ENCODE assay signal across 15 cellular contexts in genomic region chr10:119216137-119216536, GRCh38. TPM values are rescaled to one million over a fixed set of nuclear protein-coding genes. Genes with fewer than 3 reads are reported as not detected.
A peak's percentile ranks its signal among the peaks of the same experiment; 100 is the strongest.
DNase-seq lines count a peak whose midpoint lies in the region; ATAC-seq and TF ChIP-seq lines count a peak whose summit lies in the region.
"Had no signal": no experiment of that assay in that cellular context is flagged by ENCODE, and none has a peak within 500 bp of the region (broad histone marks: within the 10 kb centered on the region; RNA-seq: fewer than 3 reads in every experiment).

No MANE protein-coding gene starts in this region.

- ATAC-seq in HG02870 (IDR thresholded peaks at IDR 0.05; ENCODE audit: unreplicated experiment), result no peak
- no peak for ATAC-seq in omental fat pad (ENCODE audit: low FRiP score)
- no peak for ATAC-seq in right cardiac atrium

- H3K27me3 ChIP-seq in testis, result no peaks in the 10 kb centered on the region
- H3K27me3 ChIP-seq in right cardiac atrium (ENCODE audit: control insufficient read depth, insufficient read depth), result no peaks in the 10 kb centered on the region
- H3K27me3 ChIP-seq: Peyer's patch had no signal

- H3K36me3 ChIP-seq in mesodermal cell (ENCODE audit: control insufficient read depth, insufficient read depth, low read length), result no peaks in the 10 kb centered on the region
- no peaks in the 10 kb centered on the region for H3K36me3 ChIP-seq in testis (ENCODE audit: low read depth, missing control alignments)
- H3K36me3 ChIP-seq: Peyer's patch had no signal

- no peak overlapping the region for H3K27ac Mint-ChIP-seq in activated CD4-positive, alpha-beta T cell treated with anti-CD3 and anti-CD28 coated beads, Interleukin-2, amount 10 ng/mL, durations not matched to agents 24 days and 14 days
- H3K27ac Mint-ChIP-seq: CD14-positive monocyte had no signal

- H3K9me3 Mint-ChIP-seq in activated CD4-positive, alpha-beta T cell treated with anti-CD3 and anti-CD28 coated beads, Interleukin-2, amount 10 ng/mL, durations not matched to agents 24 days and 14 days, result no peaks in the 10 kb centered on the region

- H3K4me1 Mint-ChIP-seq in activated CD4-positive, alpha-beta T cell treated with anti-CD3 and anti-CD28 coated beads, Interleukin-2, amount 10 ng/mL, durations not matched to agents 24 days and 14 days, result peaks cover 50% of the 10 kb centered on the region

- whole genome bisulfite sequencing in mesodermal cell (ENCODE audit: insufficient coverage in 2 of 2), 2 experiments, result 94 to 96% methylated on average over 6 of the region's 6 CpGs
- WGBS in testis, 2 donors, result 70 to 77% methylated on average over 6 of the region's 6 CpGs
- 77% methylated on average over 6 of the region's 6 CpGs for WGBS in right cardiac atrium

- no peaks in the 10 kb centered on the region for H3K27me3 Mint-ChIP-seq in activated CD4-positive, alpha-beta T cell treated with anti-CD3 and anti-CD28 coated beads, Interleukin-2, amount 10 ng/mL, durations not matched to agents 24 days and 14 days

- no peak for TF ChIP-seq POLR2A in testis (IDR thresholded peaks at IDR 0.05)

- no peak overlapping the region for H3K4me3 Mint-ChIP-seq in activated CD4-positive, alpha-beta T cell treated with anti-CD3 and anti-CD28 coated beads, Interleukin-2, amount 10 ng/mL, durations not matched to agents 24 days and 14 days
- H3K4me3 Mint-ChIP-seq: CD14-positive monocyte had no signal

- intact Hi-C loops in activated CD4-positive, alpha-beta T cell treated with anti-CD3 and anti-CD28 coated beads, Interleukin-2, amount 10 ng/mL, durations not matched to agents 24 days and 14 days (cut with micrococcal nuclease), result no loop called here
- intact Hi-C loops in testis (cut with DNase I; ENCODE audit: low total_unique reads), result no loop called here
- intact Hi-C loops in right cardiac atrium (cut with DNase I), result no loop called here

- H3K27ac ChIP-seq in mesodermal cell (ENCODE audit: low read depth, low read length, severe bottlenecking) (peak overlapping the region; percentile 10), testis (peak overlapping the region in 1 of 2 donors; percentile 32), right cardiac atrium (ENCODE audit: low read length) (no peak overlapping the region)

- H3K4me3 ChIP-seq in mesodermal cell (ENCODE audit: extremely low read depth, insufficient read depth, low read length, poor library complexity, severe bottlenecking) (no peak overlapping the region), testis (no peak overlapping the region), right cardiac atrium (ENCODE audit: low read length) (no peak overlapping the region)
- H3K4me3 ChIP-seq: Peyer's patch had no signal

- peak; percentile 51 for DNase-seq in activated CD4-positive, alpha-beta T cell treated with anti-CD3 and anti-CD28 coated beads, Interleukin-2, amount 10 ng/mL, durations not matched to agents 24 days and 14 days
- DNase-seq in activated CD4-positive, alpha-beta T cell treated with anti-CD3 and anti-CD28 coated beads for 48 hours, result no peak
- peak; percentile 49 for DNase-seq in amniotic epithelial cell (ENCODE audit: low read depth)
- peak; percentile 78 for DNase-seq in testis
- no peak for DNase-seq in omental fat pad (ENCODE audit: low spot score)
- no peak for DNase-seq in right cardiac atrium
- DNase-seq: 8988T, GDM1, GOT3, NCI-H1694 treated with DMSO at 0.1 percent for 48 hours, Peyer's patch, SHP77 had no signal

- TF ChIP-seq CTCF in testis (IDR thresholded peaks at IDR 0.05) (no peak), omental fat pad (IDR thresholded peaks at IDR 0.05) (no peak)

- H3K9me3 ChIP-seq in mesodermal cell (ENCODE audit: control insufficient read depth, low read length) (no peaks in the 10 kb centered on the region), testis (no peaks in the 10 kb centered on the region), right cardiac atrium (ENCODE audit: control insufficient read depth, low read length) (no peaks in the 10 kb centered on the region)
- H3K9me3 ChIP-seq: Peyer's patch had no signal

- H3K4me1 ChIP-seq in mesodermal cell (ENCODE audit: control insufficient read depth, insufficient read depth, low read length, poor library complexity, severe bottlenecking), result peaks cover 28% of the 10 kb centered on the region
- peaks cover 5% of the 10 kb centered on the region for H3K4me1 ChIP-seq in testis
- H3K4me1 ChIP-seq in right cardiac atrium (ENCODE audit: control insufficient read depth, insufficient read depth, low read length), result peaks cover 21% of the 10 kb centered on the region

- H3K36me3 Mint-ChIP-seq in activated CD4-positive, alpha-beta T cell treated with anti-CD3 and anti-CD28 coated beads, Interleukin-2, amount 10 ng/mL, durations not matched to agents 24 days and 14 days (ENCODE audit: low read depth), result peaks cover 11% of the 10 kb centered on the region

RNA-seq across cellular contexts. Expression of gene GRK5, which starts 8.8 kb away (rescaled TPM):
- total RNA-seq in activated CD4-positive, alpha-beta T cell treated with anti-CD3 and anti-CD28 coated beads, Interleukin-2, amount 10 ng/mL, durations not matched to agents 24 days and 14 days, result 25.6 and 27.3 TPM in 2 replicates
- 23.7 TPM for polyA plus RNA-seq in mesodermal cell (2013, experiment 1 of 2)
- polyA plus RNA-seq in mesodermal cell (2013, experiment 2 of 2), result 20.1 TPM
- total RNA-seq in testis (1 to 10 TPM; 4.5 to 5.5 TPM), omental fat pad (10 to 100 TPM; 15.9 to 53.8 (median 18.4) TPM), right cardiac atrium (10 to 100 TPM; 45.2 to 89.9 (median 60.7) TPM)
- polyA plus RNA-seq in testis (ENCODE audit: insufficient read depth, low read depth, low replicate concordance) (10.3 TPM), right cardiac atrium (31.3 TPM)

RNA-seq across cellular contexts. Expression of gene PRDX3, which starts 37.5 kb away (rescaled TPM):
- total RNA-seq in activated CD4-positive, alpha-beta T cell treated with anti-CD3 and anti-CD28 coated beads, Interleukin-2, amount 10 ng/mL, durations not matched to agents 24 days and 14 days, result 179 and 180 TPM in 2 replicates
- 239 TPM for polyA plus RNA-seq in mesodermal cell (2013, experiment 1 of 2)
- polyA plus RNA-seq in mesodermal cell (2013, experiment 2 of 2), result 238 TPM
- total RNA-seq in testis (100 to 1,000 TPM in 1 of 2 donors, 10 to 100 TPM in 1; 71.7 to 118 TPM), omental fat pad (100 to 1,000 TPM; 125 to 201 (median 156) TPM), right cardiac atrium (100 to 1,000 TPM; 163 to 198 (median 190) TPM)
- polyA plus RNA-seq in testis (ENCODE audit: insufficient read depth, low read depth, low replicate concordance) (101 TPM), right cardiac atrium (233 TPM)

RNA-seq across cellular contexts. Expression of gene SFXN4, which starts 50.6 kb away (rescaled TPM):
- total RNA-seq in activated CD4-positive, alpha-beta T cell treated with anti-CD3 and anti-CD28 coated beads, Interleukin-2, amount 10 ng/mL, durations not matched to agents 24 days and 14 days, result 58.1 and 63.0 TPM in 2 replicates
- polyA plus RNA-seq in mesodermal cell (2013, experiment 1 of 2), result 9.5 TPM
- polyA plus RNA-seq in mesodermal cell (2013, experiment 2 of 2), result 7.7 TPM
- total RNA-seq in testis, result 10 to 100 TPM; 12.8 to 16.6 TPM
- 57.5 TPM for polyA plus RNA-seq in testis (ENCODE audit: insufficient read depth, low read depth, low replicate concordance)
- 10 to 100 TPM; 17.1 to 30.1 (median 24.2) TPM for total RNA-seq in omental fat pad
- total RNA-seq in right cardiac atrium, result 10 to 100 TPM; 36.8 to 46.8 (median 41.0) TPM
- 42.3 TPM for polyA plus RNA-seq in right cardiac atrium

Comparison
In these comparisons a context has a peak if more than half of its experiments do, and no peak if none do; other contexts are left out.
1. DNase-seq: peak in activated CD4-positive, alpha-beta T cell treated with anti-CD3 and anti-CD28 coated beads, Interleukin-2, amount 10 ng/mL, durations not matched to agents 24 days and 14 days (single experiment), amniotic epithelial cell (single experiment) and testis (single experiment); none in activated CD4-positive, alpha-beta T cell treated with anti-CD3 and anti-CD28 coated beads for 48 hours (single experiment), omental fat pad (single experiment) and right cardiac atrium (0 of 3).